Comparison of ENCODE assay signal across 8 cellular contexts in the genomic region with DNA sequence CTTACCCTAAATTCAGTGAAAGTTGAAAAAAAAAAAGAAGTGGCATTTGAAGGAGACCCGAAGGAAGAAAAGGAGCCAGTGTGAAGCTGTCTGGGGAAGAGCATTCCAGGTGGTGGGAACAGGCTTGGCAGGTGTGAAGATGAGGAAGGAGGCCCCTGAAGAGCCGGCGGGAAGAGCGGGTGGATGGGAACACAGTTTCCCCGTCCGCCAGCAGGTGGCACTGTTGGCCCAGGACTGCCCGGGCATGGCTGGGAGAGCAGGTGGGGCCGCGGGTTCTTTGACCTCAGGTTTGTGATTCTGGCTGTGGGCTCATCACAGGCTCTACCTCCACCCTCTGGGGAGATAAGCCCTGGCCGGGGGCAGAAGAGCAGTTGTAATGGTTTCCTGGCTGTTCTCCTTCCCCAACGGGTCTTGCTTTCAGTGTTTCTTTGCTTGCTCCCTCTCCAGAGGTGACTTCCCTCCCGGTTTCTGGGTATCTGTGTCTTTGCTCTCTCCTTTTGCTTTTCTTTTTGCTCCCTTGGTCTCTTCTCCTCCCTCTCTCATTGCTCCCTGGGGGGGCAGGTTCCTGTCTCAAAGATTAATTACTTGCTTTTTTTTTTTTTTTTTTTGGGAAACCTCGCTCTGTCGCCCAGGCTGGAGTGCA. TPM values are rescaled to one million over a fixed set of nuclear protein-coding genes. Genes with fewer than 3 reads are reported as not detected.
DNase-seq lines count a peak whose midpoint lies in the region; ATAC-seq and TF ChIP-seq lines count a peak whose summit lies in the region.

No MANE protein-coding gene starts in this region.

- peak overlapping the region in 6 of 11 experiments; percentile 24 to 95 (median 76); a peak in 11 of 22 replicates for H3K27ac ChIP-seq in BLaER1 treated with 17β-estradiol and CSF1 and Interleukin-3, amounts not matched to agents 10 nM and 100 nM
- H3K27ac ChIP-seq in GM23338 (ENCODE audit: low read depth), result no peak overlapping the region; the same call in 1 of the 2 replicates

- no peaks in the 10 kb centered on the region for H3K9me3 ChIP-seq in BLaER1 treated with 17β-estradiol and CSF1 and Interleukin-3, amounts not matched to agents 10 nM and 100 nM (replicated peaks in 1 of 11)

- no peaks in the 10 kb centered on the region for H3K9me2 ChIP-seq in GM23338 (ENCODE audit: insufficient read depth)

- no peak overlapping the region; the same call in 2 of the 3 replicates for H3K4me3 Mint-ChIP-seq in GM23338
- peak overlapping the region; percentile 29 for H3K4me3 Mint-ChIP-seq in activated CD8-positive, alpha-beta T cell treated with anti-CD3 and anti-CD28 coated beads, Interleukin-2, amount 10 ng/mL, durations not matched to agents 7 days and 5 days

- peak; percentile 91 to 96 for TF ChIP-seq CTCF in GM23338 (conservative IDR thresholded peaks at IDR 0.05; ENCODE audit: low read depth in 2 of 2)

- H3K27me3 Mint-ChIP-seq in GM23338 (ENCODE audit: insufficient read depth, low read depth, poor library complexity), result peaks cover 9% of the 10 kb centered on the region
- H3K27me3 Mint-ChIP-seq in activated CD8-positive, alpha-beta T cell treated with anti-CD3 and anti-CD28 coated beads, Interleukin-2, amount 10 ng/mL, durations not matched to agents 7 days and 5 days (ENCODE audit: low read depth), result peaks cover 18% of the 10 kb centered on the region

- peaks cover 6% of the 10 kb centered on the region; the same call in 2 of the 3 replicates for H3K4me1 Mint-ChIP-seq in GM23338
- peaks cover 14% of the 10 kb centered on the region for H3K4me1 Mint-ChIP-seq in activated CD8-positive, alpha-beta T cell treated with anti-CD3 and anti-CD28 coated beads, Interleukin-2, amount 10 ng/mL, durations not matched to agents 7 days and 5 days (ENCODE audit: low read depth)

- peak; percentile 93 for DNase-seq in GM23338 (ENCODE audit: low spot score)
- peak; percentile 24 for DNase-seq in NCI-H526 treated with DMSO at 0.1 percent for 48 hours (lab: John Stamatoyannopoulos, UW)
- DNase-seq in activated CD8-positive, alpha-beta T cell treated with anti-CD3 and anti-CD28 coated beads, Interleukin-2, amount 10 ng/mL, durations not matched to agents 7 days and 5 days, result peak; percentile 82
- peak; percentile 61 for DNase-seq in effector CD8-positive, alpha-beta T cell (lab: John Stamatoyannopoulos, UW)
- DNase-seq in lung microvascular endothelial cell (ENCODE audit: low read depth in 2 of 2), result peak; percentile 46 to 59
- peak; percentile 62 for DNase-seq in stimulated activated CD8-positive, alpha-beta memory T cell treated with anti-CD3 and anti-CD28 coated beads, Interleukin-15, amount 100 ng/mL, for 1 hour (ENCODE audit: low read depth)

- H3K4me3 ChIP-seq in BLaER1 treated with 17β-estradiol and CSF1 and Interleukin-3, amounts not matched to agents 10 nM and 100 nM, result peak overlapping the region in 3 of 10 experiments; percentile 13 to 38 (median 24); a peak in 4 of 20 replicates
- H3K4me3 ChIP-seq in GM23338, result no peak overlapping the region

- CTCF ChIA-PET in activated CD8-positive, alpha-beta T cell treated with anti-CD3 and anti-CD28 coated beads, Interleukin-2, amount 10 ng/mL, durations not matched to agents 7 days and 5 days (lab: Charles Lee), result interaction anchor here (0.8 to 1.7 kb wide), 3 partner anchors 18 to 446 kb away, joined by 3 to 9 read pairs (median 4); no protein-coding TSS in a partner anchor

- H3K9ac ChIP-seq in BLaER1 treated with 17β-estradiol and CSF1 and Interleukin-3, amounts not matched to agents 10 nM and 100 nM, result peak overlapping the region in 7 of 11 experiments; percentile 1 to 64 (median 56); a peak in 10 of 22 replicates

- H3K27ac Mint-ChIP-seq in GM23338, result no peak overlapping the region
- H3K27ac Mint-ChIP-seq in activated CD8-positive, alpha-beta T cell treated with anti-CD3 and anti-CD28 coated beads, Interleukin-2, amount 10 ng/mL, durations not matched to agents 7 days and 5 days, result no peak overlapping the region

- peaks cover 31 to 72% (median 66%) of the 10 kb centered on the region in 10 experiments for H3K4me1 ChIP-seq in BLaER1 treated with 17β-estradiol and CSF1 and Interleukin-3, amounts not matched to agents 10 nM and 100 nM
- H3K4me1 ChIP-seq in GM23338 (ENCODE audit: insufficient read depth), result peaks cover 5% of the 10 kb centered on the region; the same call in 1 of the 2 replicates

- H3K36me3 ChIP-seq in BLaER1 treated with 17β-estradiol and CSF1 and Interleukin-3, amounts not matched to agents 10 nM and 100 nM, result peaks cover 0 to 2% (median 0%) of the 10 kb centered on the region in 11 experiments; a peak in 5 of 22 replicates
- no peaks in the 10 kb centered on the region for H3K36me3 ChIP-seq in GM23338 (ENCODE audit: insufficient read depth)

- H3K4me2 ChIP-seq in BLaER1 treated with 17β-estradiol and CSF1 and Interleukin-3, amounts not matched to agents 10 nM and 100 nM, result peak overlapping the region; percentile 61 to 93 (median 76)
- H3K4me2 ChIP-seq in GM23338, result no peak overlapping the region; the same call in 1 of the 2 replicates

- peak; percentile 94 for ATAC-seq in GM23338
- ATAC-seq in activated CD8-positive, alpha-beta T cell treated with anti-CD3 and anti-CD28 coated beads, Interleukin-2, amount 10 ng/mL, durations not matched to agents 7 days and 5 days, result peak; percentile 84
- no peak for ATAC-seq in GM18520 (IDR thresholded peaks at IDR 0.05; ENCODE audit: unreplicated experiment)

- H3K79me2 ChIP-seq in GM23338 (replicated peaks; ENCODE audit: insufficient read depth), result no peaks in the 10 kb centered on the region

- peaks cover 2% of the 10 kb centered on the region; the same call in 1 of the 2 replicates for H3F3A ChIP-seq in GM23338 (replicated peaks; ENCODE audit: low read depth)

- peaks cover 0 to 34% (median 5%) of the 10 kb centered on the region in 11 experiments; a peak in 12 of 22 replicates for H4K20me1 ChIP-seq in BLaER1 treated with 17β-estradiol and CSF1 and Interleukin-3, amounts not matched to agents 10 nM and 100 nM
- H4K20me1 ChIP-seq in GM23338 (replicated peaks; ENCODE audit: insufficient read depth), result 0 out of 2 replicates have a peak, but pooled peaks cover 5% of the 10 kb centered on the region

- H2AFZ ChIP-seq in GM23338, result no peak overlapping the region

- H3K36me3 Mint-ChIP-seq in GM23338 (ENCODE audit: low read depth), result no peaks in the 10 kb centered on the region; the same call in 2 of the 3 replicates
- H3K36me3 Mint-ChIP-seq in activated CD8-positive, alpha-beta T cell treated with anti-CD3 and anti-CD28 coated beads, Interleukin-2, amount 10 ng/mL, durations not matched to agents 7 days and 5 days (ENCODE audit: low read depth), result no peaks in the 10 kb centered on the region

- H3K9me3 Mint-ChIP-seq in GM23338, result no peaks in the 10 kb centered on the region; the same call in 2 of the 3 replicates
- H3K9me3 Mint-ChIP-seq in activated CD8-positive, alpha-beta T cell treated with anti-CD3 and anti-CD28 coated beads, Interleukin-2, amount 10 ng/mL, durations not matched to agents 7 days and 5 days (ENCODE audit: insufficient read depth), result no peaks in the 10 kb centered on the region

- H3K27me3 ChIP-seq in BLaER1 treated with 17β-estradiol and CSF1 and Interleukin-3, amounts not matched to agents 10 nM and 100 nM, result no peaks in the 10 kb centered on the region
- H3K27me3 ChIP-seq in GM23338 (ENCODE audit: insufficient read depth), result no peaks in the 10 kb centered on the region

- POLR2A ChIA-PET in activated CD8-positive, alpha-beta T cell treated with anti-CD3 and anti-CD28 coated beads, Interleukin-2, amount 10 ng/mL, durations not matched to agents 7 days and 5 days (lab: Charles Lee), result no interaction called here

TF ChIP-seq in GM23338, 12 proteins besides CTCF, POLR2A, EP300 and RAD21:
- TF ChIP-seq, protein P1, sequence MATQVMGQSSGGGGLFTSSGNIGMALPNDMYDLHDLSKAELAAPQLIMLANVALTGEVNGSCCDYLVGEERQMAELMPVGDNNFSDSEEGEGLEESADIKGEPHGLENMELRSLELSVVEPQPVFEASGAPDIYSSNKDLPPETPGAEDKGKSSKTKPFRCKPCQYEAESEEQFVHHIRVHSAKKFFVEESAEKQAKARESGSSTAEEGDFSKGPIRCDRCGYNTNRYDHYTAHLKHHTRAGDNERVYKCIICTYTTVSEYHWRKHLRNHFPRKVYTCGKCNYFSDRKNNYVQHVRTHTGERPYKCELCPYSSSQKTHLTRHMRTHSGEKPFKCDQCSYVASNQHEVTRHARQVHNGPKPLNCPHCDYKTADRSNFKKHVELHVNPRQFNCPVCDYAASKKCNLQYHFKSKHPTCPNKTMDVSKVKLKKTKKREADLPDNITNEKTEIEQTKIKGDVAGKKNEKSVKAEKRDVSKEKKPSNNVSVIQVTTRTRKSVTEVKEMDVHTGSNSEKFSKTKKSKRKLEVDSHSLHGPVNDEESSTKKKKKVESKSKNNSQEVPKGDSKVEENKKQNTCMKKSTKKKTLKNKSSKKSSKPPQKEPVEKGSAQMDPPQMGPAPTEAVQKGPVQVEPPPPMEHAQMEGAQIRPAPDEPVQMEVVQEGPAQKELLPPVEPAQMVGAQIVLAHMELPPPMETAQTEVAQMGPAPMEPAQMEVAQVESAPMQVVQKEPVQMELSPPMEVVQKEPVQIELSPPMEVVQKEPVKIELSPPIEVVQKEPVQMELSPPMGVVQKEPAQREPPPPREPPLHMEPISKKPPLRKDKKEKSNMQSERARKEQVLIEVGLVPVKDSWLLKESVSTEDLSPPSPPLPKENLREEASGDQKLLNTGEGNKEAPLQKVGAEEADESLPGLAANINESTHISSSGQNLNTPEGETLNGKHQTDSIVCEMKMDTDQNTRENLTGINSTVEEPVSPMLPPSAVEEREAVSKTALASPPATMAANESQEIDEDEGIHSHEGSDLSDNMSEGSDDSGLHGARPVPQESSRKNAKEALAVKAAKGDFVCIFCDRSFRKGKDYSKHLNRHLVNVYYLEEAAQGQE (IDR thresholded peaks at IDR 0.05; ENCODE audit: unreplicated experiment), result no peak
- 0 out of 2 replicates have a peak, but pooled peaks have one; percentile 19 for TF ChIP-seq CREB1 (CRISPR knock-in tag; IDR thresholded peaks at IDR 0.05; ENCODE audit: low read depth)

RNA-seq across cellular contexts. Expression of gene RAP1GAP2, which starts 32.3 kb away (rescaled TPM):
- total RNA-seq in GM23338 (2014; rRNA removed; shearing (Covaris generic)), result 40.3 and 46.1 TPM in 2 replicates
- polyA plus RNA-seq in GM23338 (2016; fragmentation: Nextera tagmentation; extraction: Ambion mirVana), result 17.8 and 18.6 TPM in 2 replicates
- 10 to 100 TPM in 1 of 2 experiments, 1 to 10 TPM in 1; 9.4 to 11.0 TPM for total RNA-seq in activated CD8-positive, alpha-beta T cell treated with anti-CD3 and anti-CD28 coated beads, Interleukin-2, amount 10 ng/mL, durations not matched to agents 7 days and 5 days
- total RNA-seq in lung microvascular endothelial cell, result 0.87 and 1.2 TPM in 2 replicates

Comparison
In these comparisons a context has a peak if more than half of its experiments do, and no peak if none do; other contexts are left out.
1. DNase-seq: peak in every context shown above with its lines; median percentile 93 in GM23338; 82 in activated CD8-positive, alpha-beta T cell treated with anti-CD3 and anti-CD28 coated beads, Interleukin-2, amount 10 ng/mL, durations not matched to agents 7 days and 5 days; 62 in stimulated activated CD8-positive, alpha-beta memory T cell treated with anti-CD3 and anti-CD28 coated beads, Interleukin-15, amount 100 ng/mL, for 1 hour; 61 in effector CD8-positive, alpha-beta T cell; 52 in lung microvascular endothelial cell; 24 in NCI-H526 treated with DMSO at 0.1 percent for 48 hours.